17 cellular contexts compared by ENCODE assay signal in the genomic region with DNA sequence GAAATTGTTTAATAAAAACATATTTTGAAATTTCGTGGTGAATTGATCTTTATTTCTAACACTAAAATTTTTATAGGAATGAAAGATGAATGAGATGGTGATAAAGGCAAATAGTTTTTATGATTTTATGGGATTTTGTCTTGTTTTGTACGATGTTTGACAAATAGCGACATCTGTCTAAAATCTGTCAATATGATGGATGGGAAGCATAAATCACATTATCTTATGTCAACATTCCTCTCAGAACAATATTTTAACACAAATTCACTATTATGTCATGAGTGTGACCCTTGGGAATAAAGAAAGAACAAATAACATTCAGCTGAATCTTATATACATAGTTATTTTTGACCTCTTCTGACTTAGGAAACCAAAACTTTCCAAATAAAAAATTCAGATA.
DNase-seq lines count a peak whose midpoint lies in the region; ATAC-seq, FAIRE-seq and TF ChIP-seq lines count a peak whose summit lies in the region.
"Had no signal": no experiment of that assay in that cellular context is flagged by ENCODE, and none has a peak within 500 bp of the region (broad histone marks: within the 10 kb centered on the region; RNA-seq: fewer than 3 reads in every experiment).

No MANE protein-coding gene starts in this region.

- 3% methylated on average over 3 of the region's 3 CpGs for WGBS in K562 (ENCODE audit: insufficient coverage, low coverage, missing lambda C conversion rate)
- WGBS in small intestine, 3 donors: 44 to 53% (median 50%) methylated on average over 3 of the region's 3 CpGs

- CTCF ChIA-PET in K562 (lab: Yijun Ruan, JAX; ENCODE audit: low intra/inter-chr PET ratio): no interaction called here

- no peaks in the 10 kb centered on the region for H3K4me1 ChIP-seq in K562 (replicated peaks in 1 of 2; ENCODE audit: control insufficient read depth in 2 of 2, insufficient read depth in 2 of 2, low read length in 2 of 2)
- H3K4me1 ChIP-seq in kidney (ENCODE audit: control insufficient read depth in 1 of 2, insufficient read depth in 1 of 2, low read depth in 1 of 2, low read length in 2 of 2): no peaks in the 10 kb centered on the region
- no peaks in the 10 kb centered on the region for H3K4me1 ChIP-seq in small intestine (ENCODE audit: control insufficient read depth in 2 of 2, insufficient read depth in 1 of 2, low read depth in 1 of 2, low read length in 1 of 2)
- H3K4me1 ChIP-seq: HAP-1 had no signal

- no peak for TF ChIP-seq EP300 in K562 (IDR thresholded peaks at IDR 0.05; ENCODE audit: low read length)

- no peak overlapping the region for H3K27ac ChIP-seq in K562 (ENCODE audit: extremely low read depth, low read depth, low read length)
- no peak overlapping the region for H3K27ac ChIP-seq in kidney (ENCODE audit: low read depth in 2 of 2, low read length in 2 of 2)
- no peak overlapping the region for H3K27ac ChIP-seq in small intestine (ENCODE audit: low read depth in 1 of 2, low read length in 1 of 2)

- TF ChIP-seq CTCF in K562 (IDR thresholded peaks at IDR 0.05 in 2 of 3, conservative IDR thresholded peaks at IDR 0.05 in 1 of 3; ENCODE audit: insufficient read depth in 2 of 3, low read depth in 1 of 3, low read length in 3 of 3) (no peak), kidney (IDR thresholded peaks at IDR 0.05; ENCODE audit: borderline replicate concordance, extremely low read depth, insufficient read depth) (no peak), GM13977 (IDR thresholded peaks at IDR 0.05; ENCODE audit: extremely low read depth, insufficient read depth, missing control alignments) (no peak)

- BruUV-seq in K562 (replicated peaks; lab: Mats Ljungman, UMichigan): no TSS peak

- H3K4me2 ChIP-seq in K562 (ENCODE audit: insufficient read depth, low read length): no peak overlapping the region

- H3K9ac ChIP-seq in K562 (ENCODE audit: insufficient read depth in 1 of 2, low read depth in 2 of 2, low read length in 2 of 2) (no peak overlapping the region), kidney (ENCODE audit: low read length in 2 of 2) (no peak overlapping the region)

- TF ChIP-seq POLR2A in K562 (conservative IDR thresholded peaks at IDR 0.05): no peak

- H3K4me3 ChIP-seq in K562 (no peak overlapping the region), kidney (ENCODE audit: low read length in 2 of 2) (no peak overlapping the region), small intestine (ENCODE audit: low read depth in 1 of 2, low read length in 2 of 2) (no peak overlapping the region)
- H3K4me3 ChIP-seq: HAP-1 had no signal

- H3K9me1 ChIP-seq in K562 (ENCODE audit: control insufficient read depth, insufficient read depth, low read length): no peaks in the 10 kb centered on the region

- no peak for ATAC-seq in K562

- H3K9me3 ChIP-seq in K562 (replicated peaks; ENCODE audit: control insufficient read depth, insufficient read depth, low read depth, low read length): no peaks in the 10 kb centered on the region
- H3K9me3 ChIP-seq in kidney (ENCODE audit: control insufficient read depth in 1 of 2, low read length in 2 of 2): no peaks in the 10 kb centered on the region
- no peaks in the 10 kb centered on the region for H3K9me3 ChIP-seq in small intestine (ENCODE audit: control insufficient read depth, low read depth)
- H3K9me3 ChIP-seq: HAP-1 had no signal

- no peak for TF ChIP-seq RAD21 in K562 (CRISPR knock-in tag; conservative IDR thresholded peaks at IDR 0.05 in 1 of 2, IDR thresholded peaks at IDR 0.05 in 1 of 2)

- intact Hi-C loops in K562 (cut with micrococcal nuclease): no loop called here
- intact Hi-C loops in kidney (cut with DNase I): no loop called here

- H3K27me3 ChIP-seq in K562 (ENCODE audit: control insufficient read depth in 2 of 2, insufficient read depth in 2 of 2, low read length in 2 of 2) (no peaks in the 10 kb centered on the region), small intestine (ENCODE audit: control insufficient read depth in 2 of 2, insufficient read depth in 2 of 2, low read length in 2 of 2) (no peaks in the 10 kb centered on the region)

- H3K36me3 ChIP-seq in K562 (ENCODE audit: control insufficient read depth, insufficient read depth, low read length) (no peaks in the 10 kb centered on the region), kidney (ENCODE audit: control insufficient read depth in 1 of 2, insufficient read depth in 2 of 2, low read length in 2 of 2) (no peaks in the 10 kb centered on the region), small intestine (ENCODE audit: control insufficient read depth in 2 of 2, insufficient read depth in 2 of 2, low read length in 2 of 2) (no peaks in the 10 kb centered on the region)
- H3K36me3 ChIP-seq: HAP-1 had no signal

- H2AFZ ChIP-seq in K562 (ENCODE audit: low read depth, low read length): no peak overlapping the region

- no peaks in the 10 kb centered on the region for H3K79me2 ChIP-seq in K562 (ENCODE audit: control insufficient read depth, insufficient read depth, low read length)

- in situ Hi-C loops in K562 (cut with MboI) (no loop called here), GM13977 (cut with MboI; ENCODE audit: low pct_unique_long_range_greater_than_20kb, low sequenced_read_pairs, unreplicated experiment) (no loop called here)

- DNase-seq in NCI-H69 (lab: John Stamatoyannopoulos, UW) (peak; percentile 31), K562 (ENCODE audit: extremely low read depth in 1 of 4, low spot score in 3 of 4) (no peak), kidney (no peak), small intestine (no peak), GM13977 (ENCODE audit: low spot score) (no peak), DMS153 (lab: John Stamatoyannopoulos, UW) (no peak), frontal cortex (ENCODE audit: low spot score in 2 of 2) (no peak)
- DNase-seq: C1 segment of cervical spinal cord; Calu3; CD4-positive, alpha-beta memory T cell; COR-L47; DMS79 treated with DMSO at 0.1 percent for 48 hours; GF-D8; GOT3 had no signal

- FAIRE-seq in K562 (lab: Jason Lieb, UNC) (no peak), kidney (lab: Jason Lieb, UNC) (peak; percentile 11), small intestine (lab: Jason Lieb, UNC) (peak; percentile 49), frontal cortex (lab: Jason Lieb, UNC) (no peak)
- FAIRE-seq: GM12891, H54 had no signal

- no peaks in the 10 kb centered on the region for H4K20me1 ChIP-seq in K562 (replicated peaks; ENCODE audit: control insufficient read depth, insufficient read depth, low read length)

- POLR2A ChIA-PET in K562 (lab: Yijun Ruan, JAX): no interaction called here

TF ChIP-seq in K562, 482 proteins besides CTCF, POLR2A, EP300 and RAD21 (continues in another document):
- TF ChIP-seq ZNF780A (CRISPR knock-in tag; IDR thresholded peaks at IDR 0.05) (no peak), FUS (optimal IDR thresholded peaks at IDR 0.05; ENCODE audit: low read depth, low read length) (no peak), COPS2 (conservative IDR thresholded peaks at IDR 0.05) (no peak), SREBF1 (IDR thresholded peaks at IDR 0.05; ENCODE audit: borderline replicate concordance, low read depth, low read length) (no peak), CBX1 (IDR thresholded peaks at IDR 0.05; ENCODE audit: low read depth) (no peak), KLF13 (tag; IDR thresholded peaks at IDR 0.05; ENCODE audit: borderline replicate concordance, low read depth) (no peak), ZNF644 (tag; IDR thresholded peaks at IDR 0.05; ENCODE audit: low read depth) (no peak), SUPT5H (IDR thresholded peaks at IDR 0.05) (no peak), POLR2AphosphoS2 (IDR thresholded peaks at IDR 0.05; ENCODE audit: low read length) (no peak), ZNF41 (CRISPR knock-in tag; conservative IDR thresholded peaks at IDR 0.05) (no peak), BMI1 (IDR thresholded peaks at IDR 0.05; ENCODE audit: low read length) (no peak), ZNF121 (CRISPR knock-in tag; conservative IDR thresholded peaks at IDR 0.05) (no peak), PRMT5 (CRISPR knock-in tag; IDR thresholded peaks at IDR 0.05) (no peak), ZNF239 (CRISPR knock-in tag; IDR thresholded peaks at IDR 0.05) (no peak), CAMTA2 (CRISPR knock-in tag; conservative IDR thresholded peaks at IDR 0.05) (no peak), NFIX (CRISPR knock-in tag; IDR thresholded peaks at IDR 0.05; ENCODE audit: low read depth) (no peak), ZNF24 (IDR thresholded peaks at IDR 0.05) (no peak), MEIS2 (IDR thresholded peaks at IDR 0.05; ENCODE audit: partially characterized antibody) (peak; percentile 74)
- TF ChIP-seq, protein P1, sequence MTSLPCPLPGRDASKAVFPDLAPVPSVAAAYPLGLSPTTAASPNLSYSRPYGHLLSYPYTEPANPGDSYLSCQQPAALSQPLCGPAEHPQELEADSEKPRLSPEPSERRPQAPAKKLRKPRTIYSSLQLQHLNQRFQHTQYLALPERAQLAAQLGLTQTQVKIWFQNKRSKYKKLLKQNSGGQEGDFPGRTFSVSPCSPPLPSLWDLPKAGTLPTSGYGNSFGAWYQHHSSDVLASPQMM (CRISPR knock-in tag; IDR thresholded peaks at IDR 0.05): no peak
- TF ChIP-seq, protein P2, sequence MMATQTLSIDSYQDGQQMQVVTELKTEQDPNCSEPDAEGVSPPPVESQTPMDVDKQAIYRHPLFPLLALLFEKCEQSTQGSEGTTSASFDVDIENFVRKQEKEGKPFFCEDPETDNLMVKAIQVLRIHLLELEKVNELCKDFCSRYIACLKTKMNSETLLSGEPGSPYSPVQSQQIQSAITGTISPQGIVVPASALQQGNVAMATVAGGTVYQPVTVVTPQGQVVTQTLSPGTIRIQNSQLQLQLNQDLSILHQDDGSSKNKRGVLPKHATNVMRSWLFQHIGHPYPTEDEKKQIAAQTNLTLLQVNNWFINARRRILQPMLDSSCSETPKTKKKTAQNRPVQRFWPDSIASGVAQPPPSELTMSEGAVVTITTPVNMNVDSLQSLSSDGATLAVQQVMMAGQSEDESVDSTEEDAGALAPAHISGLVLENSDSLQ (IDR thresholded peaks at IDR 0.05): 0 out of 2 replicates have a peak, but pooled peaks have one; percentile 10
- TF ChIP-seq, protein P3, sequence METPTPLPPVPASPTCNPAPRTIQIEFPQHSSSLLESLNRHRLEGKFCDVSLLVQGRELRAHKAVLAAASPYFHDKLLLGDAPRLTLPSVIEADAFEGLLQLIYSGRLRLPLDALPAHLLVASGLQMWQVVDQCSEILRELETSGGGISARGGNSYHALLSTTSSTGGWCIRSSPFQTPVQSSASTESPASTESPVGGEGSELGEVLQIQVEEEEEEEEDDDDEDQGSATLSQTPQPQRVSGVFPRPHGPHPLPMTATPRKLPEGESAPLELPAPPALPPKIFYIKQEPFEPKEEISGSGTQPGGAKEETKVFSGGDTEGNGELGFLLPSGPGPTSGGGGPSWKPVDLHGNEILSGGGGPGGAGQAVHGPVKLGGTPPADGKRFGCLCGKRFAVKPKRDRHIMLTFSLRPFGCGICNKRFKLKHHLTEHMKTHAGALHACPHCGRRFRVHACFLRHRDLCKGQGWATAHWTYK (CRISPR knock-in tag; IDR thresholded peaks at IDR 0.05): no peak
